In genomic region chr16:87471278-87472141, GRCh38 we compare ENCODE assay signal across 18 cellular contexts. TPM values are rescaled to one million over a fixed set of nuclear protein-coding genes. Genes with fewer than 3 reads are reported as not detected.
DNase-seq lines count a peak whose midpoint lies in the region; ATAC-seq and TF ChIP-seq lines count a peak whose summit lies in the region.
"Had no signal": no experiment of that assay in that cellular context is flagged by ENCODE, and none has a peak within 500 bp of the region (broad histone marks: within the 10 kb centered on the region; RNA-seq: fewer than 3 reads in every experiment).

No MANE protein-coding gene starts in this region.

- peak overlapping the region in 1 of 2 donors; percentile 57 for H3K9ac ChIP-seq in colonic mucosa (ENCODE audit: low read depth in 2 of 2, low read length in 2 of 2)

- TF ChIP-seq CTCF in colonic mucosa (IDR thresholded peaks at IDR 0.05) (no peak), spleen (IDR thresholded peaks at IDR 0.05 in 8 of 11, conservative IDR thresholded peaks at IDR 0.05 in 3 of 11) (no peak)

- intact Hi-C loops in colonic mucosa (cut with DNase I) (no loop called here), left colon (cut with DNase I, micrococcal nuclease) (no loop called here), spleen (cut with DNase I; ENCODE audit: low total_unique reads) (no loop called here)

- H3K4me1 Mint-ChIP-seq in activated naive CD8-positive, alpha-beta T cell treated with anti-CD3 and anti-CD28 coated beads for 36 hours = peaks cover 23% of the 10 kb centered on the region

- peak; percentile 97 for ATAC-seq in left colon
- ATAC-seq: stimulated activated effector memory CD8-positive, alpha-beta T cell treated with anti-CD3 and anti-CD28 coated beads, Interleukin-12 subunit alpha, Interleukin-12 subunit beta, amount 100 ng/mL, for 72 hours had no signal

- H3K4me3 ChIP-seq in colonic mucosa (no peak overlapping the region), spleen (no peak overlapping the region)
- H3K4me3 ChIP-seq: gastrocnemius medialis, ovary had no signal

- TF ChIP-seq POLR2A in spleen (IDR thresholded peaks at IDR 0.05) = no peak

- H3K27me3 ChIP-seq in colonic mucosa = no peaks in the 10 kb centered on the region
- H3K27me3 ChIP-seq in spleen (replicated peaks in 1 of 7) = peaks cover 0 to 3% (median 0%) of the 10 kb centered on the region in 7 donors
- H3K27me3 ChIP-seq: gastrocnemius medialis, ovary had no signal

- H3K4me1 ChIP-seq in colonic mucosa (peaks cover 16% of the 10 kb centered on the region), spleen (peaks cover 0 to 62% (median 11%) of the 10 kb centered on the region in 6 donors)

- no peaks in the 10 kb centered on the region for H3K27me3 Mint-ChIP-seq in activated naive CD8-positive, alpha-beta T cell treated with anti-CD3 and anti-CD28 coated beads for 36 hours
- H3K27me3 Mint-ChIP-seq: activated naive CD4-positive, alpha-beta T cell treated with anti-CD3 and anti-CD28 coated beads, Interleukin-2, amount 10 ng/mL, durations not matched to agents 7 days and 5 days had no signal

- DNase-seq in GM03348 (ENCODE audit: low spot score) = peak; percentile 36
- peak; percentile 63 for DNase-seq in colonic mucosa
- no peak for DNase-seq in left colon
- DNase-seq in spleen = no peak
- DNase-seq in amniotic stem cell (lab: John Stamatoyannopoulos, UW) = no peak
- no peak for DNase-seq in activated effector memory CD4-positive, alpha-beta T cell treated with anti-CD3 and anti-CD28 coated beads, Interleukin-2, amount 50 U/mL, for 16 hours
- no peak for DNase-seq in activated naive CD8-positive, alpha-beta T cell treated with anti-CD3 and anti-CD28 coated beads for 36 hours
- DNase-seq in cerebellum (ENCODE audit: low spot score) = no peak
- DNase-seq: activated naive CD4-positive, alpha-beta T cell treated with anti-CD3 and anti-CD28 coated beads, Interleukin-2, amount 10 ng/mL, durations not matched to agents 7 days and 5 days; C1 segment of cervical spinal cord; gastrocnemius medialis; kidney glomerular epithelial cell; NCI-H1436; NCI-H524 treated with DMSO at 0.1 percent for 48 hours; SHP77 had no signal

- 78 to 90% (median 80%) methylated on average over 13 of the region's 13 CpGs for WGBS in spleen, 5 donors

- peaks cover 4% of the 10 kb centered on the region for H3K36me3 Mint-ChIP-seq in activated naive CD8-positive, alpha-beta T cell treated with anti-CD3 and anti-CD28 coated beads for 36 hours
- H3K36me3 Mint-ChIP-seq: activated naive CD4-positive, alpha-beta T cell treated with anti-CD3 and anti-CD28 coated beads, Interleukin-2, amount 10 ng/mL, durations not matched to agents 7 days and 5 days; stimulated activated effector memory CD8-positive, alpha-beta T cell treated with anti-CD3 and anti-CD28 coated beads, Interleukin-12 subunit alpha, Interleukin-12 subunit beta, amount 100 ng/mL, for 72 hours had no signal

- H3K27ac ChIP-seq in colonic mucosa (peak overlapping the region; percentile 77), spleen (peak overlapping the region in 7 of 8 donors; percentile 12 to 66 (median 47))

- no peak overlapping the region for H3K4me3 Mint-ChIP-seq in activated naive CD8-positive, alpha-beta T cell treated with anti-CD3 and anti-CD28 coated beads for 36 hours
- H3K4me3 Mint-ChIP-seq: activated naive CD4-positive, alpha-beta T cell treated with anti-CD3 and anti-CD28 coated beads, Interleukin-2, amount 10 ng/mL, durations not matched to agents 7 days and 5 days; IgD-negative memory B cell; stimulated activated effector memory CD8-positive, alpha-beta T cell treated with anti-CD3 and anti-CD28 coated beads, Interleukin-12 subunit alpha, Interleukin-12 subunit beta, amount 100 ng/mL, for 72 hours had no signal

- no peak overlapping the region for H3K27ac Mint-ChIP-seq in activated naive CD8-positive, alpha-beta T cell treated with anti-CD3 and anti-CD28 coated beads for 36 hours
- H3K27ac Mint-ChIP-seq: activated naive CD4-positive, alpha-beta T cell treated with anti-CD3 and anti-CD28 coated beads, Interleukin-2, amount 10 ng/mL, durations not matched to agents 7 days and 5 days; IgD-negative memory B cell; stimulated activated effector memory CD8-positive, alpha-beta T cell treated with anti-CD3 and anti-CD28 coated beads, Interleukin-12 subunit alpha, Interleukin-12 subunit beta, amount 100 ng/mL, for 72 hours had no signal

- H3K36me3 ChIP-seq in colonic mucosa (no peaks in the 10 kb centered on the region), spleen (peaks cover 0 to 7% (median 0%) of the 10 kb centered on the region in 6 donors)
- H3K36me3 ChIP-seq: gastrocnemius medialis, ovary had no signal

- no peaks in the 10 kb centered on the region for H3K9me3 ChIP-seq in colonic mucosa
- H3K9me3 ChIP-seq in spleen = no peaks in the 10 kb centered on the region
- H3K9me3 ChIP-seq: gastrocnemius medialis, ovary had no signal

- no peaks in the 10 kb centered on the region for H3K9me3 Mint-ChIP-seq in activated naive CD8-positive, alpha-beta T cell treated with anti-CD3 and anti-CD28 coated beads for 36 hours
- H3K9me3 Mint-ChIP-seq: activated naive CD4-positive, alpha-beta T cell treated with anti-CD3 and anti-CD28 coated beads, Interleukin-2, amount 10 ng/mL, durations not matched to agents 7 days and 5 days; IgD-negative memory B cell; stimulated activated effector memory CD8-positive, alpha-beta T cell treated with anti-CD3 and anti-CD28 coated beads, Interleukin-12 subunit alpha, Interleukin-12 subunit beta, amount 100 ng/mL, for 72 hours had no signal

RNA-seq across cellular contexts. Expression of gene ZCCHC14, which starts 21.3 kb away (rescaled TPM):
- total RNA-seq in colonic mucosa = 10 to 100 TPM; 24.5 to 24.6 TPM
- total RNA-seq in left colon = 10 to 100 TPM; 30.3 to 30.7 TPM
- total RNA-seq in spleen = 10 to 100 TPM; 11.4 to 18.3 (median 14.2) TPM
- 1 to 10 TPM; 1.6 to 3.7 (median 1.8) TPM for polyA plus RNA-seq in spleen
- 1 to 10 TPM; 5.5 to 5.7 TPM for total RNA-seq in activated naive CD8-positive, alpha-beta T cell treated with anti-CD3 and anti-CD28 coated beads for 36 hours
- 45.1 TPM for total RNA-seq in cerebellum

Comparison
In these comparisons a context has a peak if more than half of its experiments do, and no peak if none do; other contexts are left out.
1. DNase-seq: peak in GM03348 (single experiment) and colonic mucosa (single experiment); none in left colon (0 of 2), spleen (single experiment), amniotic stem cell (single experiment), activated effector memory CD4-positive, alpha-beta T cell treated with anti-CD3 and anti-CD28 coated beads, Interleukin-2, amount 50 U/mL, for 16 hours (single experiment), activated naive CD8-positive, alpha-beta T cell treated with anti-CD3 and anti-CD28 coated beads for 36 hours (single experiment) and cerebellum (single experiment).